18 cellular contexts compared by ENCODE assay signal in the genomic region with DNA sequence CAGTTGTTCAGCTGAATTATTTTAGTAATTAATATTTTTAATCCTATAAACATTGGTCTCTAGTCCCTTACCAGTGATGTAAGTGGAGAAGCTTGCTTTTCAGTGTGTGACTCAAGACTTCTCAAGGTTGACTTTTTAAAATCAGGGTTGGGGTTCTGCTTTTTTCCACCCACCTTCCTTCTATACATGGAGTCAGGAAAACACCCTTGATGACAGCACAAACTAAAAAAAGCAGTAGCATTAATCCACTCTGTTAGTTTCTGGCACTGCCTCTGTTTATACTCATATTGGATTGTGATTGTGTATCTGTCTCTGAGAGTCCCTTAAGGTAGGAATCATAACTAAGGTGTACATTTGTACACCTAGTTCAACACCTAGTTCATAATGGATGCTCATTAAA. TPM values are rescaled to one million over a fixed set of nuclear protein-coding genes. Genes with fewer than 3 reads are reported as not detected.
DNase-seq lines count a peak whose midpoint lies in the region; ATAC-seq, FAIRE-seq and TF ChIP-seq lines count a peak whose summit lies in the region.
"Had no signal": no experiment of that assay in that cellular context is flagged by ENCODE, and none has a peak within 500 bp of the region (broad histone marks: within the 10 kb centered on the region; RNA-seq: fewer than 3 reads in every experiment).

No MANE protein-coding gene starts in this region.

- no TSS peak for BruUV-seq in IMR-90 (replicated peaks; lab: Mats Ljungman, UMichigan)
- TSS peak; percentile 28 for BruUV-seq in endothelial cell of umbilical vein (replicated peaks; lab: Mats Ljungman, UMichigan)

- H2AK5ac ChIP-seq in IMR-90 (ENCODE audit: low read depth, low read length), result no peak overlapping the region

- no peak overlapping the region for H4K5ac ChIP-seq in IMR-90 (ENCODE audit: low read depth, low read length)

- no peak overlapping the region for H2AK9ac ChIP-seq in IMR-90 (replicated peaks; ENCODE audit: low read depth, low read length, poor library complexity)

- H3K9me3 ChIP-seq in IMR-90 (ENCODE audit: control insufficient read depth, insufficient read depth, low read length) (no peaks in the 10 kb centered on the region), endothelial cell of umbilical vein (replicated peaks; ENCODE audit: control insufficient read depth, insufficient read depth, low read length) (no peaks in the 10 kb centered on the region), Karpas-422 (ENCODE audit: low read length) (no peaks in the 10 kb centered on the region)
- H3K9me3 ChIP-seq: BLaER1 treated with 17β-estradiol and CSF1 and Interleukin-3, amounts not matched to agents 10 nM and 100 nM had no signal

- H3K27ac Mint-ChIP-seq in stimulated activated memory B cell treated with anti-CD40 and anti-IgM and Interleukin-4, amounts not matched to agents 10 μg/mL and 1 μg/mL and 100 μg/mL, for 72 hours, result no peak overlapping the region

- H4K20me1 ChIP-seq in IMR-90 (ENCODE audit: insufficient read depth, low read length), result no peaks in the 10 kb centered on the region
- no peaks in the 10 kb centered on the region for H4K20me1 ChIP-seq in endothelial cell of umbilical vein (replicated peaks; ENCODE audit: control insufficient read depth, extremely low read depth, insufficient read depth, low read length)
- H4K20me1 ChIP-seq in Karpas-422 (ENCODE audit: insufficient read depth, low read depth, low read length), result no peaks in the 10 kb centered on the region
- H4K20me1 ChIP-seq: BLaER1 treated with 17β-estradiol and CSF1 and Interleukin-3, amounts not matched to agents 10 nM and 100 nM had no signal

- H3K4me3 Mint-ChIP-seq in stimulated activated memory B cell treated with anti-CD40 and anti-IgM and Interleukin-4, amounts not matched to agents 10 μg/mL and 1 μg/mL and 100 μg/mL, for 72 hours, result peak overlapping the region; percentile 13

- no peak overlapping the region for H3K14ac ChIP-seq in IMR-90 (replicated peaks; ENCODE audit: low read depth, low read length)

- dilution Hi-C loops in IMR-90 (cut with HindIII; ENCODE audit: low sequenced_read_pairs, unreplicated experiment), result no loop called here
- dilution Hi-C loops in endothelial cell of umbilical vein (cut with MboI; ENCODE audit: extremely low pct_ligation_motif_present, low sequenced_read_pairs), result no loop called here

- no peak overlapping the region for H2BK20ac ChIP-seq in IMR-90 (ENCODE audit: low read depth, low read length)

- H2BK5ac ChIP-seq in IMR-90 (ENCODE audit: low read depth, low read length, poor library complexity, severe bottlenecking), result no peak overlapping the region

- H3K9ac ChIP-seq in IMR-90 (ENCODE audit: low read depth, low read length), result no peak overlapping the region
- peak overlapping the region; percentile 66 for H3K9ac ChIP-seq in endothelial cell of umbilical vein (replicated peaks; ENCODE audit: extremely low read depth, insufficient read depth, low read length)
- no peak overlapping the region for H3K9ac ChIP-seq in Karpas-422 (ENCODE audit: low read length)
- H3K9ac ChIP-seq: BLaER1 treated with 17β-estradiol and CSF1 and Interleukin-3, amounts not matched to agents 10 nM and 100 nM had no signal

- POLR2A ChIA-PET in IMR-90 (lab: Charles Lee; ENCODE audit: unreplicated experiment) (interaction anchor here (0.9 to 1.0 kb wide), 2 partner anchors 8 to 11 kb away, joined by 3 to 4 read pairs; a partner anchor contains a TSS), endothelial cell of umbilical vein (lab: Charles Lee) (interaction anchor here (0.8 kb wide), 1 partner anchor 10 kb away, joined by 4 read pairs; no protein-coding TSS in a partner anchor)

- intact Hi-C loops in IMR-90 (cut with micrococcal nuclease), result no loop called here
- intact Hi-C loops in endothelial cell of umbilical vein (cut with micrococcal nuclease), result no loop called here

- H3K79me2 ChIP-seq in endothelial cell of umbilical vein (ENCODE audit: control insufficient read depth, insufficient read depth, low read length) (no peaks in the 10 kb centered on the region), Karpas-422 (ENCODE audit: low read length) (no peaks in the 10 kb centered on the region)

- CTCF ChIA-PET in IMR-90 (lab: Yijun Ruan, JAX), result interaction anchor here (0.6 to 1.3 kb wide), 3 partner anchors 8 to 24 kb away, joined by 3 to 4 read pairs (median 3); a partner anchor contains a TSS
- CTCF ChIA-PET in endothelial cell of umbilical vein (lab: Charles Lee), result interaction anchor here (0.6 to 2.2 kb wide), 9 partner anchors 9 to 77 kb away, joined by 3 to 8 read pairs (median 4); a partner anchor contains a TSS

- H4K8ac ChIP-seq in IMR-90 (ENCODE audit: low read depth in 2 of 2, low read length in 2 of 2), result no peak overlapping the region

- H4K91ac ChIP-seq in IMR-90 (ENCODE audit: insufficient read depth, low read depth, low read length), result no peak overlapping the region

- H2BK15ac ChIP-seq in IMR-90 (ENCODE audit: low read depth, low read length), result no peak overlapping the region

- H3K56ac ChIP-seq in IMR-90 (ENCODE audit: extremely low read depth, insufficient read depth, low read length), result no peak overlapping the region

- H3K36me3 ChIP-seq in IMR-90 (ENCODE audit: control insufficient read depth, insufficient read depth, low read length) (peaks cover 5% of the 10 kb centered on the region; the same call in 1 of the 2 replicates), endothelial cell of umbilical vein (ENCODE audit: control insufficient read depth in 2 of 2, extremely low read depth in 1 of 2, insufficient read depth in 2 of 2, low read length in 2 of 2) (no peaks in the 10 kb centered on the region), Karpas-422 (ENCODE audit: insufficient read depth, low read length) (no peaks in the 10 kb centered on the region)

- no peak for DNase-seq in GM12891 (ENCODE audit: insufficient read length, low spot score)
- peak; percentile 42 for DNase-seq in IMR-90
- peak; percentile 69 for DNase-seq in endothelial cell of umbilical vein (ENCODE audit: low read depth, low spot score)
- DNase-seq in Karpas-422, result no peak
- DNase-seq in HCEC 1CT, result no peak
- DNase-seq: DMS79, GOT3, NCI-H1436 treated with DMSO at 0.1 percent for 48 hours, NCI-H2029, NCI-H345, NCI-H524 treated with DMSO at 0.1 percent for 48 hours, PC-3, SIG-M5 had no signal

- H3K27ac ChIP-seq in IMR-90 (ENCODE audit: insufficient read depth, low read length) (no peak overlapping the region), endothelial cell of umbilical vein (ENCODE audit: insufficient read depth, low read depth, low read length) (peak overlapping the region; percentile 91), Karpas-422 (ENCODE audit: low read length) (no peak overlapping the region)
- H3K27ac ChIP-seq: HL-60, RWPE1 had no signal

- no peaks in the 10 kb centered on the region for H3K36me3 Mint-ChIP-seq in stimulated activated memory B cell treated with anti-CD40 and anti-IgM and Interleukin-4, amounts not matched to agents 10 μg/mL and 1 μg/mL and 100 μg/mL, for 72 hours

- H2BK120ac ChIP-seq in IMR-90 (ENCODE audit: low read depth, low read length), result no peak overlapping the region

- peaks cover 17% of the 10 kb centered on the region for H3K4me1 Mint-ChIP-seq in stimulated activated memory B cell treated with anti-CD40 and anti-IgM and Interleukin-4, amounts not matched to agents 10 μg/mL and 1 μg/mL and 100 μg/mL, for 72 hours

- H3K27me3 ChIP-seq in IMR-90 (ENCODE audit: control insufficient read depth, insufficient read depth, low read length) (no peaks in the 10 kb centered on the region), endothelial cell of umbilical vein (ENCODE audit: control insufficient read depth in 2 of 2, insufficient read depth in 2 of 2, low read length in 2 of 2) (no peaks in the 10 kb centered on the region), Karpas-422 (ENCODE audit: low read length) (no peaks in the 10 kb centered on the region)
- H3K27me3 ChIP-seq: BLaER1 treated with 17β-estradiol and CSF1 and Interleukin-3, amounts not matched to agents 10 nM and 100 nM had no signal

- no peaks in the 10 kb centered on the region for H3K9me1 ChIP-seq in IMR-90 (ENCODE audit: insufficient read depth, low read length)
- no peaks in the 10 kb centered on the region for H3K9me1 ChIP-seq in endothelial cell of umbilical vein (replicated peaks; ENCODE audit: control insufficient read depth, extremely low read depth, insufficient read depth, low read length)

- H3K79me1 ChIP-seq in IMR-90 (ENCODE audit: low read depth in 1 of 2, low read length in 2 of 2), result peaks cover 0 to 3% of the 10 kb centered on the region in 2 experiments; a peak in 1 of 4 replicates

- H3K27me3 Mint-ChIP-seq in stimulated activated memory B cell treated with anti-CD40 and anti-IgM and Interleukin-4, amounts not matched to agents 10 μg/mL and 1 μg/mL and 100 μg/mL, for 72 hours, result no peaks in the 10 kb centered on the region

- TF ChIP-seq CTCF in IMR-90 (conservative IDR thresholded peaks at IDR 0.05; ENCODE audit: low read depth, low read length) (no peak), endothelial cell of umbilical vein (IDR thresholded peaks at IDR 0.05; ENCODE audit: extremely low read depth in 1 of 2, insufficient read depth in 1 of 2, low read depth in 1 of 2, low read length in 2 of 2) (no peak)

- H3K4ac ChIP-seq in IMR-90 (ENCODE audit: low read depth, low read length), result no peak overlapping the region

- no peak; the same call in 1 of the 2 replicates for ATAC-seq in IMR-90 (ENCODE audit: low read depth)
- peak; percentile 39 for ATAC-seq in stimulated activated memory B cell treated with anti-CD40 and anti-IgM and Interleukin-4, amounts not matched to agents 10 μg/mL and 1 μg/mL and 100 μg/mL, for 72 hours
- no peak for ATAC-seq in HG03378 (IDR thresholded peaks at IDR 0.05; ENCODE audit: unreplicated experiment)
- ATAC-seq: PC-3 had no signal

- no peak for FAIRE-seq in GM12891 (lab: Jason Lieb, UNC)
- no peak for FAIRE-seq in endothelial cell of umbilical vein (lab: Jason Lieb, UNC)

- H3K4me1 ChIP-seq in IMR-90 (ENCODE audit: control insufficient read depth, insufficient read depth, low read length), result peaks cover 3% of the 10 kb centered on the region; the same call in 1 of the 2 replicates
- peaks cover 37% of the 10 kb centered on the region for H3K4me1 ChIP-seq in endothelial cell of umbilical vein (ENCODE audit: control insufficient read depth, extremely low read depth, insufficient read depth, low read length)
- H3K4me1 ChIP-seq in Karpas-422 (ENCODE audit: low read length), result no peaks in the 10 kb centered on the region

- TF ChIP-seq RAD21 in IMR-90 (IDR thresholded peaks at IDR 0.05; ENCODE audit: low read length), result no peak

- H3K4me3 ChIP-seq in IMR-90 (ENCODE audit: insufficient read depth, low read depth, low read length), result no peak overlapping the region
- peak overlapping the region in 1 of 3 experiments; percentile 22 for H3K4me3 ChIP-seq in endothelial cell of umbilical vein (replicated peaks in 1 of 3; ENCODE audit: insufficient read depth in 1 of 3, low read depth in 1 of 3, low read length in 3 of 3)
- H3K4me3 ChIP-seq in Karpas-422 (ENCODE audit: low read length), result no peak overlapping the region
- H3K4me3 ChIP-seq: BLaER1 treated with 17β-estradiol and CSF1 and Interleukin-3, amounts not matched to agents 10 nM and 100 nM had no signal

- H3K18ac ChIP-seq in IMR-90 (ENCODE audit: low read depth, low read length), result no peak overlapping the region

- H3K23ac ChIP-seq in IMR-90 (ENCODE audit: low read depth, low read length), result peak overlapping the region; percentile 12; the same call in 1 of the 2 replicates

- TF ChIP-seq POLR2A in GM12891 (IDR thresholded peaks at IDR 0.05; ENCODE audit: low read depth, low read length) (no peak), IMR-90 (IDR thresholded peaks at IDR 0.05; ENCODE audit: low read depth, low read length) (no peak), endothelial cell of umbilical vein (IDR thresholded peaks at IDR 0.05; ENCODE audit: low read depth, low read length) (no peak)

- H3K4me2 ChIP-seq in IMR-90 (ENCODE audit: low read depth, low read length) (no peak overlapping the region), endothelial cell of umbilical vein (ENCODE audit: insufficient read depth, low read length) (peak overlapping the region; percentile 82), Karpas-422 (ENCODE audit: low read depth, low read length, poor library complexity, severe bottlenecking) (no peak overlapping the region)

- in situ Hi-C loops in IMR-90 (cut with MboI; ENCODE audit: low sequenced_read_pairs), result no loop called here

- H3K9me2 ChIP-seq in Karpas-422 (replicated peaks; ENCODE audit: insufficient read depth, low read length), result no peaks in the 10 kb centered on the region

- H3K9me3 Mint-ChIP-seq in stimulated activated memory B cell treated with anti-CD40 and anti-IgM and Interleukin-4, amounts not matched to agents 10 μg/mL and 1 μg/mL and 100 μg/mL, for 72 hours, result no peaks in the 10 kb centered on the region

- H2AFZ ChIP-seq in IMR-90 (replicated peaks; ENCODE audit: low read length, poor library complexity) (no peak overlapping the region), endothelial cell of umbilical vein (ENCODE audit: low read depth, low read length) (no peak overlapping the region), Karpas-422 (ENCODE audit: low read length) (no peak overlapping the region)

RNA-seq across cellular contexts. Expression of a gene that starts 8.3 kb away (rescaled TPM):
- 79.1 TPM for polyA plus RNA-seq in GM12891 (2012; ENCODE audit: low read depth, missing spikeins)
- total RNA-seq in IMR-90 (2012; rRNA removed) (51.4 and 53.3 TPM in 2 replicates), endothelial cell of umbilical vein (101 and 121 TPM in 2 replicates)
- polyA plus RNA-seq in IMR-90 (2012; rRNA removed) (50.4 and 56.0 TPM in 2 replicates), endothelial cell of umbilical vein (59.8 and 71.9 TPM in 2 replicates)
- polyA plus RNA-seq in IMR-90 (2012; cell fraction: cytosol; rRNA removed), result 53.4 and 59.2 TPM in 2 replicates
- 71.0 and 87.7 TPM in 2 replicates for polyA plus RNA-seq in IMR-90 (2012; cell fraction: nucleus; rRNA removed; ENCODE audit: low replicate concordance)
- polyA plus RNA-seq in endothelial cell of umbilical vein (2011; cell fraction: cytosol; rRNA removed), result 48.6 and 60.4 TPM in 2 replicates
- 77.9 and 115 TPM in 2 replicates for polyA plus RNA-seq in endothelial cell of umbilical vein (2011; cell fraction: nucleus; rRNA removed)
- polyA plus RNA-seq in endothelial cell of umbilical vein (2012), result 31.8 and 49.5 TPM in 2 replicates
- polyA minus RNA-seq in endothelial cell of umbilical vein, result 38.4 and 42.1 TPM in 2 replicates
- polyA minus RNA-seq in endothelial cell of umbilical vein (2011; cell fraction: cytosol; rRNA and poly(A)+ RNA removed), result not detected
- polyA minus RNA-seq in endothelial cell of umbilical vein (2011; cell fraction: nucleus; rRNA and poly(A)+ RNA removed), result 24.2 and 30.3 TPM in 2 replicates
- 1.6 and 3.8 TPM in 2 replicates for total RNA-seq in Karpas-422 (2014; rRNA removed; shearing (Covaris generic); ENCODE audit: low replicate concordance)

Comparison
In these comparisons a context has a peak if more than half of its experiments do, and no peak if none do; other contexts are left out.
1. DNase-seq: peak in IMR-90 (single experiment) and endothelial cell of umbilical vein (single experiment); none in GM12891 (single experiment), Karpas-422 (single experiment) and HCEC 1CT (single experiment).
2. RNA of a gene that starts 8.3 kb away (total RNA-seq): 101 to 121 TPM in endothelial cell of umbilical vein and 51.4 to 53.3 TPM in IMR-90; 1.6 to 3.8 TPM in Karpas-422; every median in the first group is over 10 times any median in the second.